Comparison of ENCODE assay signal across 8 cellular contexts in genomic region chr4:16196482-16197393, GRCh38. TPM values are rescaled to one million over a fixed set of nuclear protein-coding genes. Genes with fewer than 3 reads are reported as not detected.
DNase-seq lines count a peak whose midpoint lies in the region; ATAC-seq and TF ChIP-seq lines count a peak whose summit lies in the region.

No MANE protein-coding gene starts in this region.

- CTCF ChIA-PET in activated CD4-positive, alpha-beta memory T cell treated with anti-CD3 and anti-CD28 coated beads, Interleukin-2, amount 10 ng/mL, durations not matched to agents 7 days and 5 days (lab: Charles Lee), result interaction anchor here (1.1 to 3.0 kb wide), 3 partner anchors 9 to 24 kb away, joined by 3 to 14 read pairs (median 8); no protein-coding TSS in a partner anchor

- no peaks in the 10 kb centered on the region for H3K27me3 Mint-ChIP-seq in nephron progenitor cell (ENCODE audit: low read depth, poor library complexity)
- no peaks in the 10 kb centered on the region for H3K27me3 Mint-ChIP-seq in activated CD4-positive, alpha-beta memory T cell treated with anti-CD3 and anti-CD28 coated beads, Interleukin-2, amount 10 ng/mL, durations not matched to agents 7 days and 5 days
- no peaks in the 10 kb centered on the region for H3K27me3 Mint-ChIP-seq in glutamatergic neuron (ENCODE audit: unreplicated experiment)

- peak overlapping the region; percentile 54 for H3K4me2 ChIP-seq in OCI-LY3 (ENCODE audit: low read length)

- ATAC-seq in GM18498 (IDR thresholded peaks at IDR 0.05; ENCODE audit: unreplicated experiment), result peak; percentile 69
- peak; percentile 54 for ATAC-seq in HG02938 (IDR thresholded peaks at IDR 0.05; ENCODE audit: unreplicated experiment)

- H4K20me1 ChIP-seq in OCI-LY3 (ENCODE audit: insufficient read depth, low read length), result 0 out of 2 replicates have a peak, but pooled peaks cover 4% of the 10 kb centered on the region

- 0 out of 2 replicates have a peak overlapping the region, but pooled peaks have one; percentile 11 for H3K4me3 ChIP-seq in OCI-LY3 (ENCODE audit: low read length)

- no peak overlapping the region for H2AFZ ChIP-seq in OCI-LY3 (ENCODE audit: low read depth, low read length)

- no peaks in the 10 kb centered on the region for H3K36me3 ChIP-seq in OCI-LY3 (replicated peaks; ENCODE audit: low read depth, low read length)

- DNase-seq in fibroblast of gingiva (ENCODE audit: low read depth), result peak; percentile 86
- peak; percentile 23 for DNase-seq in nephron progenitor cell
- DNase-seq in mesenteric fat pad (ENCODE audit: low spot score), result no peak
- no peak for DNase-seq in activated CD4-positive, alpha-beta memory T cell treated with anti-CD3 and anti-CD28 coated beads, Interleukin-2, amount 10 ng/mL, durations not matched to agents 7 days and 5 days
- DNase-seq in glutamatergic neuron, result no peak

- H3K4me1 ChIP-seq in OCI-LY3 (ENCODE audit: low read length), result peaks cover 8% of the 10 kb centered on the region

- no peaks in the 10 kb centered on the region for H3K9me3 ChIP-seq in OCI-LY3 (ENCODE audit: insufficient read depth, low read length)

- no peaks in the 10 kb centered on the region for H3K27me3 ChIP-seq in OCI-LY3 (ENCODE audit: low read depth, low read length)

- no peak overlapping the region for H3K9ac ChIP-seq in OCI-LY3 (ENCODE audit: low read length)

- POLR2A ChIA-PET in activated CD4-positive, alpha-beta memory T cell treated with anti-CD3 and anti-CD28 coated beads, Interleukin-2, amount 10 ng/mL, durations not matched to agents 7 days and 5 days (lab: Charles Lee), result interaction anchor here (0.9 to 1.3 kb wide), 2 partner anchors 25 to 30 kb away, joined by 3 read pairs; no protein-coding TSS in a partner anchor

- TF ChIP-seq CTCF in OCI-LY3 (IDR thresholded peaks at IDR 0.05; ENCODE audit: low read depth, low read length) (peak; percentile 40), nephron progenitor cell (IDR thresholded peaks at IDR 0.05) (peak; percentile 47), glutamatergic neuron (IDR thresholded peaks at IDR 0.05; ENCODE audit: partially characterized antibody, unreplicated experiment) (no peak)

- H3K4me3 Mint-ChIP-seq in nephron progenitor cell, result peak overlapping the region; percentile 25
- H3K4me3 Mint-ChIP-seq in activated CD4-positive, alpha-beta memory T cell treated with anti-CD3 and anti-CD28 coated beads, Interleukin-2, amount 10 ng/mL, durations not matched to agents 7 days and 5 days, result no peak overlapping the region
- no peak overlapping the region for H3K4me3 Mint-ChIP-seq in glutamatergic neuron (ENCODE audit: unreplicated experiment)

- H3K27ac Mint-ChIP-seq in nephron progenitor cell (peak overlapping the region; percentile 47), glutamatergic neuron (ENCODE audit: unreplicated experiment) (no peak overlapping the region)
- H3K27ac Mint-ChIP-seq in activated CD4-positive, alpha-beta memory T cell treated with anti-CD3 and anti-CD28 coated beads, Interleukin-2, amount 10 ng/mL, durations not matched to agents 7 days and 5 days, result no peak overlapping the region

- peaks cover 8% of the 10 kb centered on the region for H3K36me3 Mint-ChIP-seq in nephron progenitor cell (ENCODE audit: low read depth)
- peaks cover 12% of the 10 kb centered on the region for H3K36me3 Mint-ChIP-seq in activated CD4-positive, alpha-beta memory T cell treated with anti-CD3 and anti-CD28 coated beads, Interleukin-2, amount 10 ng/mL, durations not matched to agents 7 days and 5 days (ENCODE audit: low read depth)
- no peaks in the 10 kb centered on the region for H3K36me3 Mint-ChIP-seq in glutamatergic neuron (ENCODE audit: unreplicated experiment)

- no peaks in the 10 kb centered on the region for H3K79me2 ChIP-seq in OCI-LY3 (ENCODE audit: low read length)

- H3K9me3 Mint-ChIP-seq in nephron progenitor cell (no peaks in the 10 kb centered on the region), glutamatergic neuron (ENCODE audit: unreplicated experiment) (no peaks in the 10 kb centered on the region)
- no peaks in the 10 kb centered on the region for H3K9me3 Mint-ChIP-seq in activated CD4-positive, alpha-beta memory T cell treated with anti-CD3 and anti-CD28 coated beads, Interleukin-2, amount 10 ng/mL, durations not matched to agents 7 days and 5 days

- no peak overlapping the region for H3K27ac ChIP-seq in OCI-LY3 (ENCODE audit: low read length)

- H3K4me1 Mint-ChIP-seq in nephron progenitor cell, result peaks cover 35% of the 10 kb centered on the region
- H3K4me1 Mint-ChIP-seq in activated CD4-positive, alpha-beta memory T cell treated with anti-CD3 and anti-CD28 coated beads, Interleukin-2, amount 10 ng/mL, durations not matched to agents 7 days and 5 days, result peaks cover 12% of the 10 kb centered on the region
- H3K4me1 Mint-ChIP-seq in glutamatergic neuron (ENCODE audit: low read depth, unreplicated experiment), result peaks cover 20% of the 10 kb centered on the region

RNA-seq across cellular contexts. Expression of gene TAPT1, which starts 29.5 kb away (rescaled TPM):
- total RNA-seq in mesenteric fat pad (44.2 TPM), glutamatergic neuron (ENCODE audit: unreplicated experiment) (28.9 TPM)
- 10 to 100 TPM; 44.2 to 52.6 TPM for total RNA-seq in activated CD4-positive, alpha-beta memory T cell treated with anti-CD3 and anti-CD28 coated beads, Interleukin-2, amount 10 ng/mL, durations not matched to agents 7 days and 5 days

Comparison
In these comparisons a context has a peak if more than half of its experiments do, and no peak if none do; other contexts are left out.
1. DNase-seq: peak in fibroblast of gingiva (single experiment) and nephron progenitor cell (single experiment); none in mesenteric fat pad (single experiment), activated CD4-positive, alpha-beta memory T cell treated with anti-CD3 and anti-CD28 coated beads, Interleukin-2, amount 10 ng/mL, durations not matched to agents 7 days and 5 days (single experiment) and glutamatergic neuron (single experiment).